9 cellular contexts compared by ENCODE assay signal in genomic region chr16:72877374-72878028, GRCh38.
DNase-seq lines count a peak whose midpoint lies in the region; ATAC-seq and TF ChIP-seq lines count a peak whose summit lies in the region.
"Had no signal": no experiment of that assay in that cellular context is flagged by ENCODE, and none has a peak within 500 bp of the region (broad histone marks: within the 10 kb centered on the region; RNA-seq: fewer than 3 reads in every experiment).

No MANE protein-coding gene starts in this region.

- no peaks in the 10 kb centered on the region for H3K9me3 Mint-ChIP-seq in stimulated activated memory B cell treated with anti-CD40 and anti-IgM and Interleukin-4, amounts not matched to agents 10 μg/mL and 1 μg/mL and 100 μg/mL, for 72 hours

- no peak overlapping the region for H3K27ac Mint-ChIP-seq in stimulated activated memory B cell treated with anti-CD40 and anti-IgM and Interleukin-4, amounts not matched to agents 10 μg/mL and 1 μg/mL and 100 μg/mL, for 72 hours

- H3K4me1 Mint-ChIP-seq in stimulated activated memory B cell treated with anti-CD40 and anti-IgM and Interleukin-4, amounts not matched to agents 10 μg/mL and 1 μg/mL and 100 μg/mL, for 72 hours = no peaks in the 10 kb centered on the region

- no peaks in the 10 kb centered on the region for H3K27me3 ChIP-seq in RWPE2 (ENCODE audit: insufficient read depth, poor library complexity, severe bottlenecking)

- H3K36me3 Mint-ChIP-seq in stimulated activated memory B cell treated with anti-CD40 and anti-IgM and Interleukin-4, amounts not matched to agents 10 μg/mL and 1 μg/mL and 100 μg/mL, for 72 hours = peaks cover 23% of the 10 kb centered on the region

- peak overlapping the region; percentile 83 for H3K27ac ChIP-seq in RWPE2 (ENCODE audit: poor library complexity, severe bottlenecking)

- no peak overlapping the region for H3K4me3 ChIP-seq in RWPE2 (ENCODE audit: severe bottlenecking)

- ATAC-seq in RWPE2 (ENCODE audit: low read depth) = peak; percentile 85
- ATAC-seq in GM21390 (IDR thresholded peaks at IDR 0.05; ENCODE audit: unreplicated experiment) = no peak
- ATAC-seq in stimulated activated memory B cell treated with anti-CD40 and anti-IgM and Interleukin-4, amounts not matched to agents 10 μg/mL and 1 μg/mL and 100 μg/mL, for 72 hours = no peak

- H3K9me3 ChIP-seq in RWPE2 (ENCODE audit: severe bottlenecking) = no peaks in the 10 kb centered on the region

- no peaks in the 10 kb centered on the region for H3K36me3 ChIP-seq in RWPE2 (ENCODE audit: low read depth)

- no peak overlapping the region for H3K4me3 Mint-ChIP-seq in stimulated activated memory B cell treated with anti-CD40 and anti-IgM and Interleukin-4, amounts not matched to agents 10 μg/mL and 1 μg/mL and 100 μg/mL, for 72 hours

- TF ChIP-seq CTCF in RWPE2 (IDR thresholded peaks at IDR 0.05; ENCODE audit: poor library complexity, severe bottlenecking) = no peak

- peaks cover 41% of the 10 kb centered on the region for H3K4me1 ChIP-seq in RWPE2 (ENCODE audit: insufficient read depth, poor library complexity, severe bottlenecking)

- DNase-seq in GM04504 (ENCODE audit: low read depth) (peak; percentile 73), RWPE2 (ENCODE audit: low spot score) (no peak), fibroblast of the conjunctiva (ENCODE audit: low read depth) (peak; percentile 48), renal cortical epithelial cell (ENCODE audit: low read depth) (peak; percentile 79), NCI-H2227 treated with DMSO at 0.1 percent for 48 hours (lab: John Stamatoyannopoulos, UW) (no peak)
- DNase-seq in activated effector memory CD4-positive, alpha-beta T cell treated with Interleukin-2 at 50 U/mL for 16 hours = no peak
- DNase-seq: NCI-H2081 treated with DMSO at 0.1 percent for 48 hours had no signal

- no peaks in the 10 kb centered on the region for H3K27me3 Mint-ChIP-seq in stimulated activated memory B cell treated with anti-CD40 and anti-IgM and Interleukin-4, amounts not matched to agents 10 μg/mL and 1 μg/mL and 100 μg/mL, for 72 hours

Comparison
In these comparisons a context has a peak if more than half of its experiments do, and no peak if none do; other contexts are left out.
1. DNase-seq: peak in GM04504 (single experiment), fibroblast of the conjunctiva (single experiment) and renal cortical epithelial cell (single experiment); none in RWPE2 (single experiment), activated effector memory CD4-positive, alpha-beta T cell treated with Interleukin-2 at 50 U/mL for 16 hours (single experiment) and NCI-H2227 treated with DMSO at 0.1 percent for 48 hours (single experiment).